Comparison of ENCODE assay signal across 17 cellular contexts in the genomic region with DNA sequence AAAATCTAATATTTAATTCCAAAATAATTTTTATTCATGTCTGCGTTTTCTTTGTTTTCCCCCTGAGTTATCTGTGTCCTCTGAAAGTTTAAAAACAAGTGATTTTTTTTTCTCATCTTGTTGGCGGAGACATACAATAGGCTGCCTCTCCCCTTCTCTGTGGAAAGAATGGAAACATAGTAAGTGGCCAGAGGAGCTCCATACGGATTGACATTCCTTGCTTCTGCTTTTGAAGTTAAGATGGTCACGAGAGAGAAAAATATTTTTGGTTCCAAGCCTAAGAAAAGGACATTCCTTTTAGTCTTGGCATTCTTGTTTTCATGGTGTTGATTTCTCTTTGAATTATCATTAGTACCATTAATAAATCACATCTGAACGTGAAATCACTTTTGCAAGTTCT. TPM values are rescaled to one million over a fixed set of nuclear protein-coding genes. Genes with fewer than 3 reads are reported as not detected.
DNase-seq lines count a peak whose midpoint lies in the region; ATAC-seq and TF ChIP-seq lines count a peak whose summit lies in the region.
"Had no signal": no experiment of that assay in that cellular context is flagged by ENCODE, and none has a peak within 500 bp of the region (broad histone marks: within the 10 kb centered on the region; RNA-seq: fewer than 3 reads in every experiment).

No MANE protein-coding gene starts in this region.

- H3K18ac ChIP-seq in trophoblast cell (ENCODE audit: low read length) = no peak overlapping the region

- H4K12ac ChIP-seq in trophoblast cell (ENCODE audit: low read depth, low read length) = no peak overlapping the region

- no peak overlapping the region for H2AFZ ChIP-seq in trophoblast cell (ENCODE audit: insufficient read depth, low read length, poor library complexity)

- intact Hi-C loops in Panc1 (cut with micrococcal nuclease; ENCODE audit: unreplicated experiment) = no loop called here
- intact Hi-C loops in upper lobe of right lung (cut with DNase I) = no loop called here

- BruUV-seq in Panc1 (replicated peaks; lab: Mats Ljungman, UMichigan) = no TSS peak

- no peak overlapping the region for H4K91ac ChIP-seq in trophoblast cell (ENCODE audit: low read depth, low read length)

- no peak overlapping the region for H3K4me2 ChIP-seq in trophoblast cell (ENCODE audit: low read length)

- no peaks in the 10 kb centered on the region for H3K27me3 ChIP-seq in Panc1 (ENCODE audit: control insufficient read depth, insufficient read depth, low read length)
- no peaks in the 10 kb centered on the region for H3K27me3 ChIP-seq in iPS-18a (ENCODE audit: control insufficient read depth, insufficient read depth, low read length)
- H3K27me3 ChIP-seq in trophoblast cell (ENCODE audit: insufficient read depth, low read length) = no peaks in the 10 kb centered on the region
- no peaks in the 10 kb centered on the region for H3K27me3 ChIP-seq in upper lobe of right lung
- H3K27me3 ChIP-seq: SJCRH30 had no signal

- in situ Hi-C loops in Panc1 (cut with HindIII; ENCODE audit: low pct_unique_long_range_greater_than_20kb, low sequenced_read_pairs) = no loop called here

- WGBS in trophoblast cell (ENCODE audit: extremely low coverage, insufficient coverage, insufficient read length) = no CpG with 5 or more reads among the region's 5 CpGs

- peaks cover 19% of the 10 kb centered on the region for H3K79me1 ChIP-seq in trophoblast cell (ENCODE audit: low read length)

- CTCF ChIA-PET in Panc1 (lab: Charles Lee) = no interaction called here

- no peaks in the 10 kb centered on the region for H3K9me3 ChIP-seq in Panc1 (ENCODE audit: control insufficient read depth, insufficient read depth, low read depth, low read length)
- no peaks in the 10 kb centered on the region for H3K9me3 ChIP-seq in iPS-18a (ENCODE audit: control insufficient read depth, low read depth, low read length)
- no peaks in the 10 kb centered on the region for H3K9me3 ChIP-seq in trophoblast cell (ENCODE audit: insufficient read depth, low read depth, low read length)
- H3K9me3 ChIP-seq in upper lobe of right lung = no peaks in the 10 kb centered on the region
- H3K9me3 ChIP-seq: SJCRH30 had no signal

- H3K14ac ChIP-seq in trophoblast cell (ENCODE audit: low read length) = no peak overlapping the region

- peak; percentile 46 for DNase-seq in AG10803 (ENCODE audit: low read depth)
- no peak for DNase-seq in Panc1 (ENCODE audit: low read depth, low spot score)
- peak in 1 of 2 donors; percentile 37 for DNase-seq in trophoblast cell
- no peak for DNase-seq in DMS79 (lab: John Stamatoyannopoulos, UW)
- no peak for DNase-seq in NCI-H82 treated with DMSO at 0.1 percent for 48 hours (lab: John Stamatoyannopoulos, UW; ENCODE audit: unreplicated experiment)
- no peak for DNase-seq in upper lobe of right lung
- DNase-seq in NCI-H524 (lab: John Stamatoyannopoulos, UW) = no peak
- DNase-seq: Calu3, GOT3, KBM-7, NCI-H1092 treated with DMSO at 0.1 percent for 48 hours, NCI-H187 treated with DMSO at 0.1 percent for 48 hours, NCI-H510A, RPMI8226, SJCRH30 had no signal

- no peak overlapping the region for H2BK12ac ChIP-seq in trophoblast cell (ENCODE audit: low read length)

- no peak overlapping the region for H3K23ac ChIP-seq in trophoblast cell (ENCODE audit: low read length)

- H2BK5ac ChIP-seq in trophoblast cell (ENCODE audit: low read depth, low read length, poor library complexity) = no peak overlapping the region

- TF ChIP-seq CTCF in AG10803 (conservative IDR thresholded peaks at IDR 0.05; ENCODE audit: low read length) (no peak), Panc1 (IDR thresholded peaks at IDR 0.05) (no peak), upper lobe of right lung (IDR thresholded peaks at IDR 0.05) (no peak)

- H2BK120ac ChIP-seq in trophoblast cell (ENCODE audit: insufficient read depth, low read length, poor library complexity) = no peak overlapping the region

- no peak overlapping the region for H4K8ac ChIP-seq in trophoblast cell (ENCODE audit: low read depth, low read length)

- no peak overlapping the region for H3K4ac ChIP-seq in trophoblast cell (ENCODE audit: low read depth, low read length)

- no peak overlapping the region for H2AK5ac ChIP-seq in trophoblast cell (ENCODE audit: low read length)

- peaks cover 50% of the 10 kb centered on the region for H3K4me1 ChIP-seq in Panc1 (ENCODE audit: control insufficient read depth, insufficient read depth, low read length)
- H3K4me1 ChIP-seq in iPS-18a (ENCODE audit: control insufficient read depth, low read depth, low read length) = peaks cover 57% of the 10 kb centered on the region
- H3K4me1 ChIP-seq in trophoblast cell (ENCODE audit: control insufficient read depth in 1 of 2, insufficient read depth in 2 of 2, low read length in 2 of 2) = peaks cover 21 to 28% of the 10 kb centered on the region in 2 experiments
- peaks cover 11% of the 10 kb centered on the region for H3K4me1 ChIP-seq in upper lobe of right lung

- peaks cover 15% of the 10 kb centered on the region for H3K79me2 ChIP-seq in trophoblast cell (ENCODE audit: control insufficient read depth, insufficient read depth, low read length, poor library complexity)

- no peak overlapping the region for H3K4me3 ChIP-seq in AG10803 (ENCODE audit: low read length)
- H3K4me3 ChIP-seq in Panc1 (ENCODE audit: low read depth in 2 of 2, low read length in 2 of 2) = no peak overlapping the region
- peak overlapping the region; percentile 10 for H3K4me3 ChIP-seq in iPS-18a (ENCODE audit: low read length)
- no peak overlapping the region for H3K4me3 ChIP-seq in trophoblast cell (ENCODE audit: low read depth, low read length)
- no peak overlapping the region for H3K4me3 ChIP-seq in upper lobe of right lung
- H3K4me3 ChIP-seq: SJCRH30 had no signal

- H3K36me3 ChIP-seq in Panc1 (ENCODE audit: control insufficient read depth, insufficient read depth, low read length) (no peaks in the 10 kb centered on the region), iPS-18a (ENCODE audit: control insufficient read depth, low read depth, low read length) (peaks cover under 1% of the 10 kb centered on the region), trophoblast cell (ENCODE audit: control insufficient read depth in 1 of 2, insufficient read depth in 2 of 2, low read length in 2 of 2) (peaks cover 0 to 3% of the 10 kb centered on the region in 2 experiments), upper lobe of right lung (no peaks in the 10 kb centered on the region)
- H3K36me3 ChIP-seq: SJCRH30 had no signal

- H3K27ac ChIP-seq in Panc1 (ENCODE audit: low read length) (peak overlapping the region; percentile 91), iPS-18a (ENCODE audit: low read length) (peak overlapping the region; percentile 24), trophoblast cell (ENCODE audit: low read depth, low read length) (peak overlapping the region; percentile 62), upper lobe of right lung (no peak overlapping the region)

- ATAC-seq in Panc1 (no peak), upper lobe of right lung (no peak)

- POLR2A ChIA-PET in Panc1 (lab: Charles Lee) = no interaction called here

- H3K9ac ChIP-seq in iPS-18a (ENCODE audit: low read length) = no peak overlapping the region
- H3K9ac ChIP-seq in trophoblast cell (ENCODE audit: low read length) = no peak overlapping the region

RNA-seq across cellular contexts. Expression of gene ZNF462, which starts 28.3 kb away (rescaled TPM):
- 34.8 TPM for total RNA-seq in Panc1 (2021; ENCODE audit: unreplicated experiment)
- polyA plus RNA-seq in Panc1 (2012; ENCODE audit: insufficient read length) = 7.4 TPM
- 20.2 and 22.5 TPM in 2 replicates for polyA plus RNA-seq in trophoblast cell (2013)
- 25.4 TPM for total RNA-seq in upper lobe of right lung
- polyA plus RNA-seq: CD14-positive monocyte had no signal
